ENCODE assay signal across 1 cellular context in the genomic region with DNA sequence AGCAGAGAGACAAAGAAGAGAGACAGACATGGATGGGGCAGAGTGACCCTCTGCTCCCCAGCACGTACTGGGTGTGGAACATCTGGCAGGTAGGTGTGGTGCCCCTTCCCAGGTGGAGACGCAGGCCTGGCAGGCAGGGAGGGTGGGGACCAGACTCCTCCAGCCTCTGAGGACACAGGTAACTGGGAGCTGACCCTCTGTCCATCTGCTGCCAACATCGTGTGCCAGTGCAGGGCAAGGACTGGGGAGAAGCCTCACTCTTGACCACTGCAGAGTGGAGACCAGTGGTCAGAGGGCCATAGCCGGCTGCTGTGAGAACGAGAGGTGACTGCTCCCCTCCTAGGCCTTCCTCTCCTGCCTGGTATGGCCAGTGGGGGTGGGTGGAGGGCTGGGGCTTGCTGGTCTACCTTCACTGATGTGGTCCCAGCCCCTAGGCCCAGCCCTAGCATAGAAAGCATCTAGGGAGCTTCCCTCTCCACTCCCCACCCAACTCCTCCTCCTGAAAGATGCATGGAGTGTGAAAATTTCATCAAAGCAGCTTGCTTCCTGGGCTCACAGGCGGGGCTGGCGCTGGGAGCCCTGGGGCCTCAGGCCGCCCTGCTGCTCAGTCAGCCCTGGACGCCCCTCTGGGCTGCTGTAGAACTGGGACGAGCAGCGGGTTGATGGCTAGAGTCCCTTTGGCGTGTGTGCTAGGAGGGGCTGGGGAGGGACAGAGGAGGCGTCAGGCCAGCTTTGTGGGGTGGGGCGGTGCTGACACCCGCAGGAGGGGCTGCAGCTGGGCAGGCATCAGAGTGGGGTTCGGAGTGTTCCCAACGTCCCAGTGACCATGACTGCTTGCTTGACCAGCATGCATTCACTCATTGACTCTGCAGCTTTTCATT.
TF ChIP-seq lines count a peak whose summit lies in the region.

No MANE protein-coding gene starts in this region.

TF ChIP-seq in HepG2, 621 proteins besides CTCF, POLR2A, EP300 and RAD21:
- TF ChIP-seq RFX3 (CRISPR knock-in tag; IDR thresholded peaks at IDR 0.05), result no peak
- no peak for TF ChIP-seq SKI (IDR thresholded peaks at IDR 0.05; ENCODE audit: partially characterized antibody)
- TF ChIP-seq MED8 (CRISPR knock-in tag; IDR thresholded peaks at IDR 0.05; ENCODE audit: insufficient replicate concordance), result no peak
- TF ChIP-seq SRF (IDR thresholded peaks at IDR 0.05; ENCODE audit: low read depth, low read length), result no peak
- TF ChIP-seq TAF1 (CRISPR knock-in tag; IDR thresholded peaks at IDR 0.05), result no peak
- TF ChIP-seq ZNF775 (CRISPR knock-in tag; IDR thresholded peaks at IDR 0.05; ENCODE audit: borderline replicate concordance), result no peak
- TF ChIP-seq XBP1 (CRISPR knock-in tag; IDR thresholded peaks at IDR 0.05), result no peak
- TF ChIP-seq YY1 (IDR thresholded peaks at IDR 0.05; ENCODE audit: insufficient read depth, insufficient replicate concordance, low read depth, low read length), result no peak
- no peak for TF ChIP-seq THYN1 (CRISPR knock-in tag; IDR thresholded peaks at IDR 0.05; ENCODE audit: borderline replicate concordance, low read depth)
- TF ChIP-seq CBX1 (IDR thresholded peaks at IDR 0.05; ENCODE audit: low read depth), result no peak
- TF ChIP-seq JUND (CRISPR knock-in tag; IDR thresholded peaks at IDR 0.05), result no peak
- no peak for TF ChIP-seq ZNF841 (CRISPR knock-in tag; IDR thresholded peaks at IDR 0.05; ENCODE audit: borderline replicate concordance)
